In the genomic region with DNA sequence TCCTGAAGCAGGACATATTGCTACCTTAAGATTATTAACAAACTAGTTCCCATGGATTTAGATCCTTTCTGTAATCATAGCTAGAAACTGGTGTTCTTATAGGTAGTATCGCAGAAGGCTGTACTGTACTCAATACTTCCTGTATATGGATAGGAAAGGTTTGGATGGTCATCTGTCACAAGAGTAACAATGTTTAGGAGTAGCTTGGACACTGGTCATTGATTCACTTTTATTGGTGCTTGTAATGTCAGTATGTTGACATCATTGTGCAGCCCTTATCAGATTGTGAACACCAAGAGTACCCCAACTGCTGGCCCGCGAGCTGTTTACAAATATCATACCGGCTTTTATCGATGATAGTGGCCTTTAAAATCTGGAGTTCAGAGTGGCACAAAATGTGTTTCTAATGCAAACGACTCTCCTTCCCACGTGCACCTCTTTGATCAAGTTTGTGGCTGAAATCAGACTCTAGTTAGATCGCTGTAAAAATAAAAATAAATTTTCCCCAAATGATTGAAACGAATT, we compare ENCODE assay signal across 8 cellular contexts. TPM values are rescaled to one million over a fixed set of nuclear protein-coding genes. Genes with fewer than 3 reads are reported as not detected.
A peak's percentile ranks its signal among the peaks of the same experiment; 100 is the strongest.
DNase-seq lines count a peak whose midpoint lies in the region; ATAC-seq and TF ChIP-seq lines count a peak whose summit lies in the region.

No MANE protein-coding gene starts in this region.

- H3K27me3 ChIP-seq in suprapubic skin = no peaks in the 10 kb centered on the region

- peaks cover 2% of the 10 kb centered on the region for H3K36me3 Mint-ChIP-seq in T-helper 1 cell treated with Interleukin-12 subunit alpha and Interleukin-12 subunit beta and Interleukin-4 antibody, amounts not matched to agents 30 μg/mL and 1 μg/mL, for 36 hours (ENCODE audit: low read depth)
- no peaks in the 10 kb centered on the region for H3K36me3 Mint-ChIP-seq in activated T-helper 2 cell treated with anti-CD3 and anti-CD28 coated beads, Interferon-gamma antibody, Interleukin-2, Interleukin-4, amounts not matched to agents 10 μg/mL and 5 μg/mL and 100 μg/mL, durations not matched to agents 14 hours and 24 hours and 36 hours (ENCODE audit: low read depth)
- H3K36me3 Mint-ChIP-seq in immature natural killer cell = no peaks in the 10 kb centered on the region

- 44% methylated on average over 9 of the region's 9 CpGs for WGBS in suprapubic skin

- no peak for ATAC-seq in GM21723 (IDR thresholded peaks at IDR 0.05; ENCODE audit: unreplicated experiment)

- peak overlapping the region; percentile 97 for H3K4me3 Mint-ChIP-seq in T-helper 1 cell treated with Interleukin-12 subunit alpha and Interleukin-12 subunit beta and Interleukin-4 antibody, amounts not matched to agents 30 μg/mL and 1 μg/mL, for 36 hours
- peak overlapping the region; percentile 92 for H3K4me3 Mint-ChIP-seq in activated T-helper 2 cell treated with anti-CD3 and anti-CD28 coated beads, Interferon-gamma antibody, Interleukin-2, Interleukin-4, amounts not matched to agents 10 μg/mL and 5 μg/mL and 100 μg/mL, durations not matched to agents 14 hours and 24 hours and 36 hours (ENCODE audit: low read depth)
- H3K4me3 Mint-ChIP-seq in immature natural killer cell = peak overlapping the region; percentile 91 to 98 (median 91)

- H3K27me3 Mint-ChIP-seq in T-helper 1 cell treated with Interleukin-12 subunit alpha and Interleukin-12 subunit beta and Interleukin-4 antibody, amounts not matched to agents 30 μg/mL and 1 μg/mL, for 36 hours (ENCODE audit: low read depth) = peaks cover 6% of the 10 kb centered on the region
- no peaks in the 10 kb centered on the region for H3K27me3 Mint-ChIP-seq in activated T-helper 2 cell treated with anti-CD3 and anti-CD28 coated beads, Interferon-gamma antibody, Interleukin-2, Interleukin-4, amounts not matched to agents 10 μg/mL and 5 μg/mL and 100 μg/mL, durations not matched to agents 14 hours and 24 hours and 36 hours (ENCODE audit: low read depth)
- peaks cover 0 to 12% (median 7%) of the 10 kb centered on the region in 3 donors for H3K27me3 Mint-ChIP-seq in immature natural killer cell (ENCODE audit: low read depth in 3 of 3)

- no peak for TF ChIP-seq POLR2A in suprapubic skin (IDR thresholded peaks at IDR 0.05)

- peaks cover 14% of the 10 kb centered on the region for H3K4me1 ChIP-seq in suprapubic skin

- no peaks in the 10 kb centered on the region for H3K36me3 ChIP-seq in suprapubic skin

- no peaks in the 10 kb centered on the region for H3K9me3 ChIP-seq in suprapubic skin

- no peaks in the 10 kb centered on the region for H3K9me3 Mint-ChIP-seq in T-helper 1 cell treated with Interleukin-12 subunit alpha and Interleukin-12 subunit beta and Interleukin-4 antibody, amounts not matched to agents 30 μg/mL and 1 μg/mL, for 36 hours
- no peaks in the 10 kb centered on the region for H3K9me3 Mint-ChIP-seq in activated T-helper 2 cell treated with anti-CD3 and anti-CD28 coated beads, Interferon-gamma antibody, Interleukin-2, Interleukin-4, amounts not matched to agents 10 μg/mL and 5 μg/mL and 100 μg/mL, durations not matched to agents 14 hours and 24 hours and 36 hours
- no peaks in the 10 kb centered on the region for H3K9me3 Mint-ChIP-seq in immature natural killer cell

- H3K27ac Mint-ChIP-seq in T-helper 1 cell treated with Interleukin-12 subunit alpha and Interleukin-12 subunit beta and Interleukin-4 antibody, amounts not matched to agents 30 μg/mL and 1 μg/mL, for 36 hours = no peak overlapping the region
- H3K27ac Mint-ChIP-seq in activated T-helper 2 cell treated with anti-CD3 and anti-CD28 coated beads, Interferon-gamma antibody, Interleukin-2, Interleukin-4, amounts not matched to agents 10 μg/mL and 5 μg/mL and 100 μg/mL, durations not matched to agents 14 hours and 24 hours and 36 hours = peak overlapping the region; percentile 90
- peak overlapping the region; percentile 87 to 97 (median 94) for H3K27ac Mint-ChIP-seq in immature natural killer cell

- peaks cover 25% of the 10 kb centered on the region for H3K4me1 Mint-ChIP-seq in T-helper 1 cell treated with Interleukin-12 subunit alpha and Interleukin-12 subunit beta and Interleukin-4 antibody, amounts not matched to agents 30 μg/mL and 1 μg/mL, for 36 hours (ENCODE audit: low read depth)
- peaks cover 30% of the 10 kb centered on the region for H3K4me1 Mint-ChIP-seq in activated T-helper 2 cell treated with anti-CD3 and anti-CD28 coated beads, Interferon-gamma antibody, Interleukin-2, Interleukin-4, amounts not matched to agents 10 μg/mL and 5 μg/mL and 100 μg/mL, durations not matched to agents 14 hours and 24 hours and 36 hours (ENCODE audit: low read depth)
- H3K4me1 Mint-ChIP-seq in immature natural killer cell = peaks cover 19 to 49% of the 10 kb centered on the region in 2 donors

- H3K4me3 ChIP-seq in suprapubic skin = peak overlapping the region; percentile 90

- peak overlapping the region; percentile 93 for H3K27ac ChIP-seq in suprapubic skin

- no peak for TF ChIP-seq EP300 in suprapubic skin (IDR thresholded peaks at IDR 0.05)

- TF ChIP-seq CTCF in suprapubic skin (IDR thresholded peaks at IDR 0.05) = no peak

- intact Hi-C loops in activated T-helper 2 cell treated with anti-CD3 and anti-CD28 coated beads, Interferon-gamma antibody, Interleukin-2, Interleukin-4, amounts not matched to agents 10 μg/mL and 5 μg/mL and 100 μg/mL, durations not matched to agents 14 hours and 24 hours and 36 hours (cut with micrococcal nuclease) = loop anchor here (1.0 to 5.0 kb wide), 3 partner anchors 31 to 74 kb away; partner anchors contain the start of gene RNF6

- DNase-seq in T-helper 1 cell (no peak), immature natural killer cell (no peak), suprapubic skin (ENCODE audit: low spot score in 2 of 2) (no peak), NCI-H187 treated with DMSO at 0.1 percent for 48 hours (lab: John Stamatoyannopoulos, UW) (no peak), mucosa of gallbladder (ENCODE audit: low spot score) (no peak)
- no peak for DNase-seq in activated T-helper 2 cell treated with anti-CD3 and anti-CD28 coated beads, Interferon-gamma antibody, Interleukin-2, Interleukin-4, amounts not matched to agents 10 μg/mL and 5 μg/mL and 100 μg/mL, durations not matched to agents 14 hours and 24 hours and 36 hours (ENCODE audit: low spot score)

RNA-seq across cellular contexts. Expression of gene CDK8, which starts 0.6 kb away (rescaled TPM):
- 18.3 and 21.2 TPM in 2 replicates for total RNA-seq in activated T-helper 2 cell treated with anti-CD3 and anti-CD28 coated beads, Interferon-gamma antibody, Interleukin-2, Interleukin-4, amounts not matched to agents 10 μg/mL and 5 μg/mL and 100 μg/mL, durations not matched to agents 14 hours and 24 hours and 36 hours
- 1 to 10 TPM; 1.6 to 5.2 (median 1.7) TPM for polyA plus RNA-seq in immature natural killer cell
- total RNA-seq in suprapubic skin (10 to 100 TPM in 3 of 4 donors, 1 to 10 TPM in 1; 9.8 to 13.3 (median 12.5) TPM), mucosa of gallbladder (19.9 TPM)

RNA-seq across cellular contexts. Expression of gene RNF6, which starts 31.2 kb away (rescaled TPM):
- total RNA-seq in activated T-helper 2 cell treated with anti-CD3 and anti-CD28 coated beads, Interferon-gamma antibody, Interleukin-2, Interleukin-4, amounts not matched to agents 10 μg/mL and 5 μg/mL and 100 μg/mL, durations not matched to agents 14 hours and 24 hours and 36 hours = 44.3 and 48.0 TPM in 2 replicates
- polyA plus RNA-seq in immature natural killer cell = 10 to 100 TPM; 23.0 to 53.1 (median 31.2) TPM
- 10 to 100 TPM; 18.2 to 30.6 (median 25.0) TPM for total RNA-seq in suprapubic skin
- total RNA-seq in mucosa of gallbladder = 28.2 TPM
